ENCODE assay signal across 8 cellular contexts in genomic region chr7:97004931-97005763, GRCh38. TPM values are rescaled to one million over a fixed set of nuclear protein-coding genes. Genes with fewer than 3 reads are reported as not detected.
DNase-seq lines count a peak whose midpoint lies in the region; ATAC-seq and TF ChIP-seq lines count a peak whose summit lies in the region.

TSS of gene DLX6 (plus strand) at chr7:97005553. CDS start at chr7:97005978, 425 bp downstream.

- ATAC-seq in HG02759 (IDR thresholded peaks at IDR 0.05; ENCODE audit: unreplicated experiment) (no peak), HG03045 (IDR thresholded peaks at IDR 0.05; ENCODE audit: unreplicated experiment) (no peak)

- H3K36me3 ChIP-seq in ES-I3 (ENCODE audit: insufficient read depth, low read length) (no peaks in the 10 kb centered on the region), neuron (ENCODE audit: insufficient read depth, low read length) (no peaks in the 10 kb centered on the region)

- H3K27me3 ChIP-seq in neuron (ENCODE audit: insufficient read depth, low read length), result peaks cover 91% of the 10 kb centered on the region

- no peak for TF ChIP-seq POLR2A in erythroblast (IDR thresholded peaks at IDR 0.05; ENCODE audit: low read length)

- H3K4me3 ChIP-seq in neuron (ENCODE audit: low read length), result peak within 1 kb of the TSS; percentile 46

- peak within 1 kb of the TSS; percentile 20 for H2AFZ ChIP-seq in neuron (ENCODE audit: low read depth, low read length)

- DNase-seq in NCI-H1092 treated with DMSO at 0.1 percent for 48 hours (lab: John Stamatoyannopoulos, UW) (peak; percentile 97), SW480 (ENCODE audit: low spot score) (peak; percentile 96), erythroblast (lab: John Stamatoyannopoulos, UW) (peak; percentile 12), HT-29 (ENCODE audit: low spot score) (no peak)

- H3K9me3 ChIP-seq in ES-I3 (ENCODE audit: control insufficient read depth, insufficient read depth, low read length), result no peaks in the 10 kb centered on the region
- no peaks in the 10 kb centered on the region for H3K9me3 ChIP-seq in neuron (ENCODE audit: low read length)

- H3K4me1 ChIP-seq in ES-I3 (ENCODE audit: insufficient read depth, low read length) (peaks cover 23% of the 10 kb centered on the region), neuron (ENCODE audit: insufficient read depth, low read length) (no peaks in the 10 kb centered on the region)

- peak within 1 kb of the TSS; percentile 44; the same call in 1 of the 2 replicates for H3K9ac ChIP-seq in ES-I3 (ENCODE audit: low read depth, low read length)

RNA-seq across cellular contexts. Expression of gene DLX6, which starts in this region (rescaled TPM):
- not detected in 2 replicates for total RNA-seq in HT-29 (2014; rRNA removed; shearing (Covaris generic))
